ENCODE assay signal across 9 cellular contexts in the genomic region with DNA sequence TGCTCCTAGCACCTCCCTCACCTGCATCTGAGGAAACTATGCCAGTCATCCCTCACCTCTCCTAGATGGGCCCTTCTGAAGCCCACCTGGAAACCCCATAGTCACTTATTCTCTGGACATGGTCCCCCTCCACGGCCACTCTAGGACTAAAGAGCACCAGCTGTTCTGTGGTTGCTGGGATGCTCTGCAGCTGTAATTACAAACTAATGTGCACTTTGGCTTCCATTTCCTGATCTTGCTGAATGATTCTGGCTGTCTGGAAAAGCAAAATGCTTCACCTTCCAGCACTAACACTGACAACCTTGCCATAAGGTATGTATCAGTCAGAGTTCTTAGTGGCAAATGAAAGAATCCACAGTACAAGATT. TPM values are rescaled to one million over a fixed set of nuclear protein-coding genes. Genes with fewer than 3 reads are reported as not detected.
A peak's percentile ranks its signal among the peaks of the same experiment; 100 is the strongest.
DNase-seq lines count a peak whose midpoint lies in the region; ATAC-seq and TF ChIP-seq lines count a peak whose summit lies in the region.
"Had no signal": no experiment of that assay in that cellular context is flagged by ENCODE, and none has a peak within 500 bp of the region (broad histone marks: within the 10 kb centered on the region; RNA-seq: fewer than 3 reads in every experiment).

No MANE protein-coding gene starts in this region.

- H3K27me3 ChIP-seq in IMR-90 (ENCODE audit: control insufficient read depth, insufficient read depth, low read length): no peaks in the 10 kb centered on the region
- H3K27me3 ChIP-seq in suprapubic skin: no peaks in the 10 kb centered on the region

- peak overlapping the region; percentile 7; the same call in 1 of the 2 replicates for H3K4me2 ChIP-seq in IMR-90 (ENCODE audit: low read depth, low read length)

- H3K9ac ChIP-seq in IMR-90 (ENCODE audit: low read depth, low read length): no peak overlapping the region

- DNase-seq in IMR-90: peak; percentile 72
- peak; percentile 61 to 68 for DNase-seq in lung microvascular endothelial cell (ENCODE audit: low read depth in 2 of 2)
- no peak for DNase-seq in suprapubic skin (ENCODE audit: low spot score in 2 of 2)
- DNase-seq in coronary artery (ENCODE audit: low spot score): no peak
- no peak for DNase-seq in NCI-H146 (lab: John Stamatoyannopoulos, UW)
- DNase-seq in activated CD4-positive, alpha-beta T cell treated with anti-CD3 and anti-CD28 coated beads, Interleukin-2, amount 50 U/mL, for 1 hour: no peak
- DNase-seq: activated CD4-positive, alpha-beta T cell treated with anti-CD3 and anti-CD28 coated beads, Interleukin-2, amount 50 U/mL, for 48 hours had no signal

- no peak overlapping the region; the same call in 1 of the 2 replicates for H3K18ac ChIP-seq in IMR-90 (ENCODE audit: low read depth, low read length)

- no peak overlapping the region; the same call in 1 of the 2 replicates for H2AK5ac ChIP-seq in IMR-90 (ENCODE audit: low read depth, low read length)

- H3K27ac ChIP-seq in IMR-90 (ENCODE audit: insufficient read depth, low read length) (peak overlapping the region; percentile 6; the same call in 1 of the 2 replicates), cingulate gyrus (ENCODE audit: low read depth, low read length) (peak overlapping the region; percentile 2), suprapubic skin (peak overlapping the region; percentile 78), coronary artery (peak overlapping the region in 1 of 2 donors; percentile 73)

- peaks cover 5% of the 10 kb centered on the region; the same call in 1 of the 2 replicates for H3K4me1 ChIP-seq in IMR-90 (ENCODE audit: control insufficient read depth, insufficient read depth, low read length)
- peaks cover 18% of the 10 kb centered on the region for H3K4me1 ChIP-seq in suprapubic skin

- peak overlapping the region; percentile 3; the same call in 1 of the 2 replicates for H2BK20ac ChIP-seq in IMR-90 (ENCODE audit: low read depth, low read length)

- H2AFZ ChIP-seq in IMR-90 (replicated peaks; ENCODE audit: low read length, poor library complexity): peak overlapping the region; percentile 48

- H4K8ac ChIP-seq in IMR-90 (ENCODE audit: low read depth in 2 of 2, low read length in 2 of 2): no peak overlapping the region; a peak in 1 of 4 replicates

- H2BK15ac ChIP-seq in IMR-90 (ENCODE audit: low read depth, low read length): no peak overlapping the region

- TF ChIP-seq RAD21 in IMR-90 (IDR thresholded peaks at IDR 0.05; ENCODE audit: low read length): no peak

- no peak overlapping the region for H2AK9ac ChIP-seq in IMR-90 (replicated peaks; ENCODE audit: low read depth, low read length, poor library complexity)

- no peak overlapping the region for H2BK5ac ChIP-seq in IMR-90 (ENCODE audit: low read depth, low read length, poor library complexity, severe bottlenecking)

- 0 out of 2 replicates have a peak overlapping the region, but pooled peaks have one; percentile 2 for H3K4ac ChIP-seq in IMR-90 (ENCODE audit: low read depth, low read length)

- no peak overlapping the region for H3K14ac ChIP-seq in IMR-90 (replicated peaks; ENCODE audit: low read depth, low read length)

- dilution Hi-C loops in IMR-90 (cut with HindIII; ENCODE audit: low sequenced_read_pairs, unreplicated experiment): no loop called here

- no peak for TF ChIP-seq CTCF in IMR-90 (conservative IDR thresholded peaks at IDR 0.05; ENCODE audit: low read depth, low read length)
- no peak for TF ChIP-seq CTCF in suprapubic skin (IDR thresholded peaks at IDR 0.05)
- no peak for TF ChIP-seq CTCF in coronary artery (IDR thresholded peaks at IDR 0.05)

- ATAC-seq in IMR-90 (ENCODE audit: low read depth) (peak; percentile 58), HG02763 (IDR thresholded peaks at IDR 0.05; ENCODE audit: unreplicated experiment) (no peak)

- no peak for TF ChIP-seq EP300 in suprapubic skin (IDR thresholded peaks at IDR 0.05)

- H4K20me1 ChIP-seq in IMR-90 (ENCODE audit: insufficient read depth, low read length): no peaks in the 10 kb centered on the region

- BruUV-seq in IMR-90 (replicated peaks; lab: Mats Ljungman, UMichigan): no TSS peak

- in situ Hi-C loops in IMR-90 (cut with MboI; ENCODE audit: low sequenced_read_pairs): loop anchor here (5.0 kb wide), 1 partner anchor 184 kb away; no protein-coding TSS in a partner anchor

- H3K4me3 ChIP-seq in IMR-90 (ENCODE audit: insufficient read depth, low read depth, low read length) (no peak overlapping the region), suprapubic skin (no peak overlapping the region), coronary artery (no peak overlapping the region)

- WGBS in IMR-90 (ENCODE audit: extremely low coverage in 2 of 2, insufficient read length in 1 of 2), 2 experiments: no CpG with 5 or more reads among the region's 1 CpG
- 63% methylated on average over 1 of the region's 1 CpG for WGBS in suprapubic skin

- no peak overlapping the region for H3K23ac ChIP-seq in IMR-90 (ENCODE audit: low read depth, low read length)

- H3K9me3 ChIP-seq in IMR-90 (ENCODE audit: control insufficient read depth, insufficient read depth, low read length) (no peaks in the 10 kb centered on the region), suprapubic skin (no peaks in the 10 kb centered on the region)

- H3K36me3 ChIP-seq in IMR-90 (ENCODE audit: control insufficient read depth, insufficient read depth, low read length): no peaks in the 10 kb centered on the region
- H3K36me3 ChIP-seq in suprapubic skin: no peaks in the 10 kb centered on the region

- CTCF ChIA-PET in IMR-90 (lab: Yijun Ruan, JAX): interaction anchor here (0.6 to 1.0 kb wide), 2 partner anchors 195 to 773 kb away, joined by 3 to 4 read pairs; no protein-coding TSS in a partner anchor

- POLR2A ChIA-PET in IMR-90 (lab: Charles Lee; ENCODE audit: unreplicated experiment): no interaction called here

- H4K91ac ChIP-seq in IMR-90 (ENCODE audit: insufficient read depth, low read depth, low read length): no peak overlapping the region

- intact Hi-C loops in IMR-90 (cut with micrococcal nuclease): loop anchor here (1.0 to 5.0 kb wide), 2 partner anchors 84 to 119 kb away; a partner anchor contains a TSS

- no peak overlapping the region for H2BK120ac ChIP-seq in IMR-90 (ENCODE audit: low read depth, low read length)

- no peak overlapping the region for H3K56ac ChIP-seq in IMR-90 (ENCODE audit: extremely low read depth, insufficient read depth, low read length)

- no peaks in the 10 kb centered on the region for H3K79me1 ChIP-seq in IMR-90 (ENCODE audit: low read depth in 1 of 2, low read length in 2 of 2)

- TF ChIP-seq POLR2A in IMR-90 (IDR thresholded peaks at IDR 0.05; ENCODE audit: low read depth, low read length): no peak
- TF ChIP-seq POLR2A in suprapubic skin (IDR thresholded peaks at IDR 0.05): no peak

- no peak overlapping the region for H4K5ac ChIP-seq in IMR-90 (ENCODE audit: low read depth, low read length)

- H3K9me1 ChIP-seq in IMR-90 (ENCODE audit: insufficient read depth, low read length): no peaks in the 10 kb centered on the region

TF ChIP-seq in IMR-90, 13 proteins besides CTCF, POLR2A, EP300 and RAD21:
- TF ChIP-seq BHLHE40 (IDR thresholded peaks at IDR 0.05; ENCODE audit: low read depth, low read length): no peak
- no peak for TF ChIP-seq MAFK (IDR thresholded peaks at IDR 0.05; ENCODE audit: low read depth, low read length)
- TF ChIP-seq SMC3 (IDR thresholded peaks at IDR 0.05; ENCODE audit: low read depth, low read length): no peak
- 0 out of 2 replicates have a peak, but pooled peaks have one; percentile 7 for TF ChIP-seq MXI1 (IDR thresholded peaks at IDR 0.05; ENCODE audit: borderline replicate concordance, low read depth, low read length)
- no peak for TF ChIP-seq CHD1 (IDR thresholded peaks at IDR 0.05; ENCODE audit: low read depth, low read length)
- TF ChIP-seq MAZ (IDR thresholded peaks at IDR 0.05; ENCODE audit: borderline replicate concordance, low read depth, low read length): no peak
- no peak for TF ChIP-seq NFE2L2 (IDR thresholded peaks at IDR 0.05; ENCODE audit: low read depth, low read length)

RNA-seq across cellular contexts. Expression of a gene that starts 48.7 kb away (rescaled TPM):
- total RNA-seq in IMR-90 (2012; rRNA removed) (20.0 and 24.4 TPM in 2 replicates), lung microvascular endothelial cell (36.4 and 104 TPM in 2 replicates), suprapubic skin (10 to 100 TPM; 14.9 to 28.5 (median 20.2) TPM)
- polyA plus RNA-seq in IMR-90 (2012; rRNA removed): 14.4 and 15.0 TPM in 2 replicates
- 10.8 and 14.7 TPM in 2 replicates for polyA plus RNA-seq in IMR-90 (2012; cell fraction: cytosol; rRNA removed)
- 25.2 and 30.9 TPM in 2 replicates for polyA plus RNA-seq in IMR-90 (2012; cell fraction: nucleus; rRNA removed; ENCODE audit: low replicate concordance)

Comparison
In these comparisons a context has a peak if more than half of its experiments do, and no peak if none do; other contexts are left out.
1. DNase-seq: peak in IMR-90 (single experiment) and lung microvascular endothelial cell (2 of 2); none in suprapubic skin (0 of 2), coronary artery (single experiment), NCI-H146 (single experiment) and activated CD4-positive, alpha-beta T cell treated with anti-CD3 and anti-CD28 coated beads, Interleukin-2, amount 50 U/mL, for 1 hour (single experiment).